Comparison of ENCODE assay signal across 24 cellular contexts in genomic region chr3:70703305-70704102, GRCh38.
DNase-seq lines count a peak whose midpoint lies in the region; ATAC-seq and TF ChIP-seq lines count a peak whose summit lies in the region.
"Had no signal": no experiment of that assay in that cellular context is flagged by ENCODE, and none has a peak within 500 bp of the region (broad histone marks: within the 10 kb centered on the region; RNA-seq: fewer than 3 reads in every experiment).

No MANE protein-coding gene starts in this region.

- no peak for TF ChIP-seq CTCF in thyroid gland (IDR thresholded peaks at IDR 0.05)

- intact Hi-C loops in thyroid gland (cut with DNase I): no loop called here

- DNase-seq in activated naive CD4-positive, alpha-beta T cell treated with Interleukin-2 at 50 U/mL for 16 hours: no peak
- DNase-seq in T-helper 17 cell (no peak), epithelial cell of prostate (ENCODE audit: low read depth, low spot score) (peak; percentile 73), thyroid gland (peak; percentile 3), SIG-M5 (lab: John Stamatoyannopoulos, UW) (no peak), NCI-H446 (lab: John Stamatoyannopoulos, UW) (no peak)
- DNase-seq in activated CD4-positive, CD25-positive, alpha-beta regulatory T cell (lab: John Stamatoyannopoulos, UW): no peak
- DNase-seq: activated CD4-positive, alpha-beta T cell treated with anti-CD3 and anti-CD28 coated beads, Interleukin-2, amount 50 U/mL, for 48 hours; C1 segment of cervical spinal cord; Caco-2; DND-41; mucosa of descending colon; NCI-H1694; NCI-H526; PC-9; retina; SHP77; stimulated activated CD8-positive, alpha-beta memory T cell treated with anti-CD3 and anti-CD28 coated beads, Interleukin-4, amount 100 ng/mL, for 48 hours; T1000; trophoblast cell had no signal

- peaks cover 0 to 4% of the 10 kb centered on the region in 2 donors for H3K4me1 ChIP-seq in thyroid gland
- H3K4me1 ChIP-seq: Caco-2 had no signal

- H3K27me3 ChIP-seq in thyroid gland: no peaks in the 10 kb centered on the region

- no peaks in the 10 kb centered on the region for H3K36me3 Mint-ChIP-seq in activated naive CD4-positive, alpha-beta T cell treated with anti-CD3 and anti-CD28 coated beads, Interleukin-2, amount 50 U/mL, for 24 hours
- peaks cover 6% of the 10 kb centered on the region for H3K36me3 Mint-ChIP-seq in T-helper 17 cell (ENCODE audit: low read depth)
- H3K36me3 Mint-ChIP-seq: natural killer cell treated with Interleukin-12 subunit alpha and Interleukin-12 subunit beta and Interleukin-15 and Interleukin-18, amount 100 ng/mL, for 72 hours had no signal

- H3K9me3 ChIP-seq in T-helper 17 cell (ENCODE audit: control insufficient read depth, low read length, poor library complexity, severe bottlenecking) (no peaks in the 10 kb centered on the region), thyroid gland (no peaks in the 10 kb centered on the region)
- H3K9me3 ChIP-seq: Caco-2, mucosa of descending colon had no signal

- no peak overlapping the region for H3K4me3 Mint-ChIP-seq in activated naive CD4-positive, alpha-beta T cell treated with anti-CD3 and anti-CD28 coated beads, Interleukin-2, amount 50 U/mL, for 24 hours
- H3K4me3 Mint-ChIP-seq in T-helper 17 cell: peak overlapping the region; percentile 3
- H3K4me3 Mint-ChIP-seq: natural killer cell treated with Interleukin-12 subunit alpha and Interleukin-12 subunit beta and Interleukin-15 and Interleukin-18, amount 100 ng/mL, for 72 hours had no signal

- WGBS in thyroid gland, 2 donors: 32 to 38% methylated on average over 16 of the region's 16 CpGs

- H3K9me3 Mint-ChIP-seq in activated naive CD4-positive, alpha-beta T cell treated with anti-CD3 and anti-CD28 coated beads, Interleukin-2, amount 50 U/mL, for 24 hours: no peaks in the 10 kb centered on the region
- H3K9me3 Mint-ChIP-seq: natural killer cell treated with Interleukin-12 subunit alpha and Interleukin-12 subunit beta and Interleukin-15 and Interleukin-18, amount 100 ng/mL, for 72 hours had no signal

- peaks cover 25% of the 10 kb centered on the region for H3K27me3 Mint-ChIP-seq in activated naive CD4-positive, alpha-beta T cell treated with anti-CD3 and anti-CD28 coated beads, Interleukin-2, amount 50 U/mL, for 24 hours
- peaks cover 56% of the 10 kb centered on the region for H3K27me3 Mint-ChIP-seq in T-helper 17 cell

- H3K27ac ChIP-seq in epithelial cell of prostate (peak overlapping the region; percentile 65), thyroid gland (no peak overlapping the region)
- H3K27ac ChIP-seq: PC-9 had no signal

- H3K36me3 ChIP-seq in thyroid gland: no peaks in the 10 kb centered on the region

- no peak overlapping the region for H3K4me3 ChIP-seq in thyroid gland (replicated peaks in 1 of 3)
- H3K4me3 ChIP-seq: lung, mucosa of descending colon, PC-9, skin epidermis had no signal

- H3K27ac Mint-ChIP-seq in activated naive CD4-positive, alpha-beta T cell treated with anti-CD3 and anti-CD28 coated beads, Interleukin-2, amount 50 U/mL, for 24 hours: peak overlapping the region; percentile 12
- H3K27ac Mint-ChIP-seq in T-helper 17 cell: peak overlapping the region; percentile 41
- H3K27ac Mint-ChIP-seq: natural killer cell treated with Interleukin-12 subunit alpha and Interleukin-12 subunit beta and Interleukin-15 and Interleukin-18, amount 100 ng/mL, for 72 hours had no signal

- peaks cover 11% of the 10 kb centered on the region for H3K4me1 Mint-ChIP-seq in activated naive CD4-positive, alpha-beta T cell treated with anti-CD3 and anti-CD28 coated beads, Interleukin-2, amount 50 U/mL, for 24 hours
- H3K4me1 Mint-ChIP-seq in T-helper 17 cell: peaks cover 8% of the 10 kb centered on the region

- TF ChIP-seq POLR2A in thyroid gland (IDR thresholded peaks at IDR 0.05): no peak

- ATAC-seq in T-helper 17 cell: no peak
- ATAC-seq: mucosa of descending colon; natural killer cell treated with Interleukin-12 subunit alpha and Interleukin-12 subunit beta and Interleukin-15 and Interleukin-18, amount 100 ng/mL, for 72 hours had no signal

Comparison
In these comparisons a context has a peak if more than half of its experiments do, and no peak if none do; other contexts are left out.
1. DNase-seq: peak in epithelial cell of prostate (single experiment) and thyroid gland (2 of 2); none in activated naive CD4-positive, alpha-beta T cell treated with Interleukin-2 at 50 U/mL for 16 hours (single experiment), T-helper 17 cell (0 of 3), activated CD4-positive, CD25-positive, alpha-beta regulatory T cell (0 of 4), SIG-M5 (single experiment) and NCI-H446 (0 of 2).